In the genomic region with DNA sequence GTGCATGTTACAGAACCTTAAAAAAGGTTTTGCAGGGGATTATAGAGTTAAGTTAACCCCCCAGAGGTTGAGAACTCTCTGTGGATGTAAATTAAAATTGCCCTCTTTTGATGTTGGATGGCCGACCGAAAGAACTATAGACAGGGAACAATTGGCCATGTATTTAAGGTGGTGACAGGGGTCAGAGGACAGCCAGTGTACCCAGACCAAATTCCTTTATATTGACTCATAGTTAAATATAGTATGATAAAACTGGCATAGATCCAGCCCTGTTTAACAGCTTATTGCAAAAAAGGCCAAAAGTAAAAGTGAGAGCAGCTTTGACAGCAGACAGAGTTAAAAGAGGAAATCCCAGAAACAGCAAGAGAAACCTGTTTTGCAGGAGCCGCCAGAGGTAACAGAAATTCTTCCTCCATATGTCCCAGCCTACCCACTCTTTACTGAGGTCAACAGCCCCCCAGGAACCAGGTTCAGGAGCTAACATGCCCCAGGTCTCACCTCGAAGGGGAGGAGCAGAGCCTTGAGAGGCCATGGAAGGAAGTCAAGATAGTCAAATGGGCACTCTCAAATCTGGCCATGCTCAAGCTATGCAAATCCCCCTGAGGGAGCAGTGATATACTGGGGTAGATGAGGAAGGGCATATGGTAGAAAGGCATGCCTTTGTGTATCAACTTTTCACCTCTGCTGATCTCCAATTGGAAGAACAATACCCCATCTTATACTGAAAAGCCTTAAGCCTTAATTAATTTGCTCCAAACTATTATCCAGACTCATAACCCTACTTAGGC, we compare ENCODE assay signal across 17 cellular contexts.
A peak's percentile ranks its signal among the peaks of the same experiment; 100 is the strongest.
DNase-seq lines count a peak whose midpoint lies in the region; ATAC-seq and TF ChIP-seq lines count a peak whose summit lies in the region.
"Had no signal": no experiment of that assay in that cellular context is flagged by ENCODE, and none has a peak within 500 bp of the region (broad histone marks: within the 10 kb centered on the region; RNA-seq: fewer than 3 reads in every experiment).

No MANE protein-coding gene starts in this region.

- no peak overlapping the region for H3K4me3 ChIP-seq in astrocyte of the cerebellum (ENCODE audit: low read depth, low read length)
- H3K4me3 ChIP-seq in liver (ENCODE audit: low read depth in 1 of 3, low read length in 3 of 3), result no peak overlapping the region
- H3K4me3 ChIP-seq: esophagus muscularis mucosa, lung, MG63 had no signal

- ATAC-seq in esophagus mucosa (no peak), GM21423 (IDR thresholded peaks at IDR 0.05; ENCODE audit: unreplicated experiment) (no peak), HG02571 (IDR thresholded peaks at IDR 0.05; ENCODE audit: unreplicated experiment) (no peak)
- no peak for ATAC-seq in stimulated activated naive CD8-positive, alpha-beta T cell treated with anti-CD3 and anti-CD28 coated beads, Interleukin-15, Interleukin-2, amounts not matched to agents 100 U/mL and 50 U/mL, for 24 hours

- H3K27me3 ChIP-seq in liver (ENCODE audit: control insufficient read depth in 4 of 4, insufficient read depth in 4 of 4, low read length in 3 of 4), result no peaks in the 10 kb centered on the region
- H3K27me3 ChIP-seq: esophagus muscularis mucosa, MG63, neutrophil had no signal

- no peak for TF ChIP-seq CTCF in astrocyte of the cerebellum (IDR thresholded peaks at IDR 0.05; ENCODE audit: low read depth, low read length, missing control alignments)
- no peak for TF ChIP-seq CTCF in liver (IDR thresholded peaks at IDR 0.05; ENCODE audit: low read depth, low read length, missing input control)

- no peak overlapping the region for H3K9ac ChIP-seq in liver (ENCODE audit: low read depth in 1 of 2, low read length in 2 of 2)

- H3K27ac ChIP-seq in liver (ENCODE audit: low read depth in 1 of 2, low read length in 2 of 2), result no peak overlapping the region
- H3K27ac ChIP-seq: esophagus muscularis mucosa, neutrophil had no signal

- WGBS in liver, result 42% methylated on average over 4 of the region's 4 CpGs

- in situ Hi-C loops in astrocyte of the cerebellum (cut with HindIII; ENCODE audit: low sequenced_read_pairs), result no loop called here

- H3K36me3 ChIP-seq in liver (ENCODE audit: control insufficient read depth in 4 of 4, insufficient read depth in 3 of 4, low read depth in 1 of 4, low read length in 3 of 4), result no peaks in the 10 kb centered on the region
- H3K36me3 ChIP-seq: esophagus muscularis mucosa, MG63, neutrophil had no signal

- no peak for TF ChIP-seq RAD21 in liver (IDR thresholded peaks at IDR 0.05)

- peaks cover 2 to 6% (median 4%) of the 10 kb centered on the region in 4 donors for H3K9me3 ChIP-seq in liver (ENCODE audit: control insufficient read depth in 4 of 4, low read length in 3 of 4)

- DNase-seq in SIG-M5 treated with dmso at 0.1 percent for 504 hours (lab: John Stamatoyannopoulos, UW; ENCODE audit: unreplicated experiment) (peak; percentile 32), SIG-M5 (lab: John Stamatoyannopoulos, UW) (no peak), astrocyte of the cerebellum (ENCODE audit: low read depth) (peak; percentile 22)
- no peak for DNase-seq in stimulated activated naive CD8-positive, alpha-beta T cell treated with anti-CD3 and anti-CD28 coated beads, Interleukin-15, Interleukin-2, amounts not matched to agents 100 U/mL and 50 U/mL, for 24 hours
- DNase-seq: ACHN; activated CD4-positive, CD25-positive, alpha-beta regulatory T cell treated with anti-CD3 and anti-CD28 coated beads, Interleukin-2, amount 50 U/mL, for 72 hours; H7; MG63; NCI-H2107; T-helper 1 cell had no signal

- H3K4me1 ChIP-seq in liver (ENCODE audit: control insufficient read depth in 4 of 4, insufficient read depth in 4 of 4, low read length in 3 of 4), result peaks cover 0 to 9% (median 0%) of the 10 kb centered on the region in 4 donors

TF ChIP-seq in liver, 16 proteins besides CTCF, POLR2A, EP300 and RAD21:
- TF ChIP-seq FOXA2 (IDR thresholded peaks at IDR 0.05), result no peak
- no peak for TF ChIP-seq ATF3 (IDR thresholded peaks at IDR 0.05)
- TF ChIP-seq YY1 (IDR thresholded peaks at IDR 0.05), result peak; percentile 32
- peak; percentile 23 to 69 for TF ChIP-seq HNF4A (conservative IDR thresholded peaks at IDR 0.05)
- TF ChIP-seq, protein P1, sequence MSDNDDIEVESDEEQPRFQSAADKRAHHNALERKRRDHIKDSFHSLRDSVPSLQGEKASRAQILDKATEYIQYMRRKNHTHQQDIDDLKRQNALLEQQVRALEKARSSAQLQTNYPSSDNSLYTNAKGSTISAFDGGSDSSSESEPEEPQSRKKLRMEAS (IDR thresholded peaks at IDR 0.05), result no peak
- no peak for TF ChIP-seq HNF4G (IDR thresholded peaks at IDR 0.05)
- TF ChIP-seq RXRA (IDR thresholded peaks at IDR 0.05), result peak in 1 of 2 donors; percentile 14
- TF ChIP-seq NR2F2 (IDR thresholded peaks at IDR 0.05), result peak; percentile 24

Comparison
In these comparisons a context has a peak if more than half of its experiments do, and no peak if none do; other contexts are left out.
1. DNase-seq: peak in SIG-M5 treated with dmso at 0.1 percent for 504 hours (single experiment) and astrocyte of the cerebellum (single experiment); none in SIG-M5 (single experiment) and stimulated activated naive CD8-positive, alpha-beta T cell treated with anti-CD3 and anti-CD28 coated beads, Interleukin-15, Interleukin-2, amounts not matched to agents 100 U/mL and 50 U/mL, for 24 hours (single experiment).